ENCODE assay signal across 13 cellular contexts in the genomic region with DNA sequence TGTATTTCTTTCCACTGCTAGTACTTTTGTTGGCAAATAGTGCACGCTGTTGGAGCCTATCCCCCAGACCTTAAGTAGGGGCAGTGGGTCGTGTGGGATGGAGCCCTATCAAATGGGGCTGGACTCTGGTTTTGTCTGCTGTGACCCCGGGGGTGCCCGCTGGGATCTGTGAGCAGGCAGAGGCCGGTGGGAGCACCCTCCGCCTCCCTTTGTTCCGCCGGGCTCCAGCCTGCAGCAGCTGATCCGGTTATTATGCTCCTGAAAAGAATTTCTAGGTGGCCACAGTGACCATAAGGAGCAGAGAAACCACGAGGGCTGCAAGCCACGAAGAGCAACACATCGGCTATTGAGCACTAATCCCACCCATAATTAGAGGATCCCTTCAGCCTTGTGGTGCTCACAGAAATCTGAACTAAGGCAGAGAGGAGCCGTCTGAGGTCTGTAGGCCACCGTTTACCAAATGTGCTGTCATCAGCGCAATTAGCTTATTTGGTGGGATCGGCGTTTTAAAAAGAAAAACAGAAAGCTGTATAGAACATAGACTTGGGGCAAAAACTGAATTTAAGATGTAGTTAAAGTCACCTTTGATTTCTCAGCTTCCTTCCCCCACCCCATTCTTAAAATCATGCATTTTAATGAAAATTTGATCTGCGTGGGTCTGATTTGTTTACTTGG.
DNase-seq lines count a peak whose midpoint lies in the region; ATAC-seq and TF ChIP-seq lines count a peak whose summit lies in the region.
"Had no signal": no experiment of that assay in that cellular context is flagged by ENCODE, and none has a peak within 500 bp of the region (broad histone marks: within the 10 kb centered on the region; RNA-seq: fewer than 3 reads in every experiment).

No MANE protein-coding gene starts in this region.

- no peaks in the 10 kb centered on the region for H3K36me3 ChIP-seq in H7 (replicated peaks; ENCODE audit: control insufficient read depth, insufficient read depth, low read length)

- DNase-seq in H7 (peak; percentile 20), SW480 (ENCODE audit: low spot score) (peak; percentile 17), glutamatergic neuron (peak; percentile 45), retina (peak; percentile 54), omental fat pad (ENCODE audit: low spot score) (no peak)
- no peak for DNase-seq in stimulated activated naive CD4-positive, alpha-beta T cell (lab: John Stamatoyannopoulos, UW)
- DNase-seq: CD4-positive, CD25-positive, alpha-beta regulatory T cell; DMS79 treated with DMSO at 0.1 percent for 48 hours; NCI-H1092; NCI-H1694; NCI-H2107 had no signal

- peaks cover 36% of the 10 kb centered on the region for H3K4me1 Mint-ChIP-seq in glutamatergic neuron (ENCODE audit: low read depth, unreplicated experiment)
- H3K4me1 Mint-ChIP-seq: CD4-positive, CD25-positive, alpha-beta regulatory T cell had no signal

- H3K4me3 ChIP-seq in H7 (ENCODE audit: insufficient read depth, low read depth, low read length): no peak overlapping the region

- H3K27me3 Mint-ChIP-seq in glutamatergic neuron (ENCODE audit: unreplicated experiment): peaks cover 15% of the 10 kb centered on the region
- H3K27me3 Mint-ChIP-seq: CD4-positive, CD25-positive, alpha-beta regulatory T cell had no signal

- peak overlapping the region; percentile 85 for H3K27ac Mint-ChIP-seq in glutamatergic neuron (ENCODE audit: unreplicated experiment)
- H3K27ac Mint-ChIP-seq: CD4-positive, CD25-positive, alpha-beta regulatory T cell had no signal

- H3K9me3 Mint-ChIP-seq in glutamatergic neuron (ENCODE audit: unreplicated experiment): peaks cover 5% of the 10 kb centered on the region

- H3K4me3 Mint-ChIP-seq in glutamatergic neuron (ENCODE audit: unreplicated experiment): no peak overlapping the region
- H3K4me3 Mint-ChIP-seq: CD4-positive, CD25-positive, alpha-beta regulatory T cell had no signal

- H3K27me3 ChIP-seq in H7 (ENCODE audit: control insufficient read depth, insufficient read depth, low read length): no peaks in the 10 kb centered on the region

- no peak for ATAC-seq in omental fat pad (ENCODE audit: low FRiP score)
- no peak for ATAC-seq in GM18858 (IDR thresholded peaks at IDR 0.05; ENCODE audit: unreplicated experiment)
- ATAC-seq: Panc1 had no signal

- no peaks in the 10 kb centered on the region for H3K36me3 Mint-ChIP-seq in glutamatergic neuron (ENCODE audit: unreplicated experiment)
- H3K36me3 Mint-ChIP-seq: CD4-positive, CD25-positive, alpha-beta regulatory T cell had no signal

- no peak for TF ChIP-seq CTCF in glutamatergic neuron (IDR thresholded peaks at IDR 0.05; ENCODE audit: partially characterized antibody, unreplicated experiment)
- no peak for TF ChIP-seq CTCF in omental fat pad (IDR thresholded peaks at IDR 0.05)

Comparison
In these comparisons a context has a peak if more than half of its experiments do, and no peak if none do; other contexts are left out.
1. DNase-seq: peak in H7 (single experiment), SW480 (single experiment), glutamatergic neuron (single experiment) and retina (single experiment); none in stimulated activated naive CD4-positive, alpha-beta T cell (0 of 6) and omental fat pad (single experiment).